In the genomic region with DNA sequence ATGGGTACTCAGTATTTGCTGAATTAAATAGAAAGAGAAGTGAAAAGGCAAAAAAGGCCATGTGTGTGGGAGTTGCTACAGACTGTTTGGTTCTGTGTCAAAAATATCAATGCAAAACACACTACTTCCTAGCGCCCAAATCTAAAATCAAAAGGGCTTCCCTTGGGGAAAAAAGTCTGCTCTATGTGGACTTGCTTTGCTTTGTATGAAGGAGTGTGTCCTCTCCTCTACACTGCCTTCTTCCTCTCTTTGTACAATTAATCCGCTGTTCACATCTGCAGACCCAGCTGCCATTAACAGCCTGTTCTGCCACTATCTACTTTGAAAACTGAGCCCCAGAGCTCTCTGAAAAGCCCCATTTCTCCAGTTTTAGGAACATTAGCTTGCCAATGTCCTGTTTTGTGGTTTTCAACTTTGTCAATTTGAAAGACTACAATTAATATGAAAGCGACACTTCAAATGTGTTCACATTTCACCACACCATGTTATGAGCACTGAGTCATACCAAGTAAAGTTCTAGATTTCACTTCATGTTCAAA, we compare ENCODE assay signal across 8 cellular contexts.
DNase-seq lines count a peak whose midpoint lies in the region; ATAC-seq and TF ChIP-seq lines count a peak whose summit lies in the region.

No MANE protein-coding gene starts in this region.

- no peaks in the 10 kb centered on the region for H3K9me3 Mint-ChIP-seq in activated naive CD8-positive, alpha-beta T cell treated with anti-CD3 and anti-CD28 coated beads for 36 hours
- no peaks in the 10 kb centered on the region for H3K9me3 Mint-ChIP-seq in stimulated activated naive B cell treated with anti-CD40 and anti-IgM and Interleukin-4, amounts not matched to agents 10 μg/mL and 1 μg/mL and 100 μg/mL, for 72 hours
- H3K9me3 Mint-ChIP-seq in activated CD4-positive, alpha-beta memory T cell treated with anti-CD3 and anti-CD28 coated beads, Interleukin-2, amount 10 ng/mL, durations not matched to agents 7 days and 5 days = no peaks in the 10 kb centered on the region

- ATAC-seq in GM19328 (IDR thresholded peaks at IDR 0.05; ENCODE audit: unreplicated experiment) = peak; percentile 88
- ATAC-seq in HG03139 (IDR thresholded peaks at IDR 0.05; ENCODE audit: unreplicated experiment) = peak; percentile 67
- ATAC-seq in stimulated activated naive B cell treated with anti-CD40 and anti-IgM and Interleukin-4, amounts not matched to agents 10 μg/mL and 1 μg/mL and 100 μg/mL, for 72 hours (replicated peaks) = peak; percentile 88 to 92

- H3K36me3 ChIP-seq in MG63 = peaks cover 2% of the 10 kb centered on the region; the same call in 1 of the 2 replicates

- H3K36me3 Mint-ChIP-seq in activated naive CD8-positive, alpha-beta T cell treated with anti-CD3 and anti-CD28 coated beads for 36 hours = no peaks in the 10 kb centered on the region
- no peaks in the 10 kb centered on the region for H3K36me3 Mint-ChIP-seq in stimulated activated naive B cell treated with anti-CD40 and anti-IgM and Interleukin-4, amounts not matched to agents 10 μg/mL and 1 μg/mL and 100 μg/mL, for 72 hours
- H3K36me3 Mint-ChIP-seq in activated CD4-positive, alpha-beta memory T cell treated with anti-CD3 and anti-CD28 coated beads, Interleukin-2, amount 10 ng/mL, durations not matched to agents 7 days and 5 days (ENCODE audit: low read depth) = no peaks in the 10 kb centered on the region

- H3K4me3 ChIP-seq in AG10803 (ENCODE audit: low read length) (no peak overlapping the region), MG63 (no peak overlapping the region)

- H3K9me3 ChIP-seq in MG63 = no peaks in the 10 kb centered on the region

- DNase-seq in AG10803 (ENCODE audit: low read depth) (peak; percentile 22), HCEC 1CT (no peak), MG63 (no peak)
- peak; percentile 12 for DNase-seq in activated naive CD8-positive, alpha-beta T cell treated with anti-CD3 and anti-CD28 coated beads for 36 hours
- DNase-seq in stimulated activated naive B cell treated with anti-CD40 and anti-IgM and Interleukin-4, amounts not matched to agents 10 μg/mL and 1 μg/mL and 100 μg/mL, for 72 hours = peak; percentile 42
- no peak for DNase-seq in activated CD4-positive, alpha-beta memory T cell treated with anti-CD3 and anti-CD28 coated beads, Interleukin-2, amount 10 ng/mL, durations not matched to agents 7 days and 5 days

- H3K4me3 Mint-ChIP-seq in activated naive CD8-positive, alpha-beta T cell treated with anti-CD3 and anti-CD28 coated beads for 36 hours = peak overlapping the region; percentile 0
- peak overlapping the region; percentile 63 to 69 for H3K4me3 Mint-ChIP-seq in stimulated activated naive B cell treated with anti-CD40 and anti-IgM and Interleukin-4, amounts not matched to agents 10 μg/mL and 1 μg/mL and 100 μg/mL, for 72 hours
- no peak overlapping the region for H3K4me3 Mint-ChIP-seq in activated CD4-positive, alpha-beta memory T cell treated with anti-CD3 and anti-CD28 coated beads, Interleukin-2, amount 10 ng/mL, durations not matched to agents 7 days and 5 days

- CTCF ChIA-PET in activated CD4-positive, alpha-beta memory T cell treated with anti-CD3 and anti-CD28 coated beads, Interleukin-2, amount 10 ng/mL, durations not matched to agents 7 days and 5 days (lab: Charles Lee) = no interaction called here

- H3K27me3 Mint-ChIP-seq in activated naive CD8-positive, alpha-beta T cell treated with anti-CD3 and anti-CD28 coated beads for 36 hours = peaks cover 40% of the 10 kb centered on the region
- no peaks in the 10 kb centered on the region for H3K27me3 Mint-ChIP-seq in stimulated activated naive B cell treated with anti-CD40 and anti-IgM and Interleukin-4, amounts not matched to agents 10 μg/mL and 1 μg/mL and 100 μg/mL, for 72 hours
- H3K27me3 Mint-ChIP-seq in activated CD4-positive, alpha-beta memory T cell treated with anti-CD3 and anti-CD28 coated beads, Interleukin-2, amount 10 ng/mL, durations not matched to agents 7 days and 5 days = peaks cover 43% of the 10 kb centered on the region

- no peak for TF ChIP-seq CTCF in AG10803 (conservative IDR thresholded peaks at IDR 0.05; ENCODE audit: low read length)

- peaks cover 25% of the 10 kb centered on the region for H3K4me1 Mint-ChIP-seq in activated naive CD8-positive, alpha-beta T cell treated with anti-CD3 and anti-CD28 coated beads for 36 hours
- peaks cover 24 to 39% of the 10 kb centered on the region in 2 donors for H3K4me1 Mint-ChIP-seq in stimulated activated naive B cell treated with anti-CD40 and anti-IgM and Interleukin-4, amounts not matched to agents 10 μg/mL and 1 μg/mL and 100 μg/mL, for 72 hours
- H3K4me1 Mint-ChIP-seq in activated CD4-positive, alpha-beta memory T cell treated with anti-CD3 and anti-CD28 coated beads, Interleukin-2, amount 10 ng/mL, durations not matched to agents 7 days and 5 days = peaks cover 17% of the 10 kb centered on the region

- H3K27ac Mint-ChIP-seq in activated naive CD8-positive, alpha-beta T cell treated with anti-CD3 and anti-CD28 coated beads for 36 hours = peak overlapping the region; percentile 72
- peak overlapping the region; percentile 85 for H3K27ac Mint-ChIP-seq in stimulated activated naive B cell treated with anti-CD40 and anti-IgM and Interleukin-4, amounts not matched to agents 10 μg/mL and 1 μg/mL and 100 μg/mL, for 72 hours
- H3K27ac Mint-ChIP-seq in activated CD4-positive, alpha-beta memory T cell treated with anti-CD3 and anti-CD28 coated beads, Interleukin-2, amount 10 ng/mL, durations not matched to agents 7 days and 5 days = no peak overlapping the region

- H3K27me3 ChIP-seq in MG63 = no peaks in the 10 kb centered on the region

- POLR2A ChIA-PET in activated CD4-positive, alpha-beta memory T cell treated with anti-CD3 and anti-CD28 coated beads, Interleukin-2, amount 10 ng/mL, durations not matched to agents 7 days and 5 days (lab: Charles Lee) = no interaction called here

Comparison
In these comparisons a context has a peak if more than half of its experiments do, and no peak if none do; other contexts are left out.
1. DNase-seq: peak in AG10803 (single experiment), activated naive CD8-positive, alpha-beta T cell treated with anti-CD3 and anti-CD28 coated beads for 36 hours (single experiment) and stimulated activated naive B cell treated with anti-CD40 and anti-IgM and Interleukin-4, amounts not matched to agents 10 μg/mL and 1 μg/mL and 100 μg/mL, for 72 hours (single experiment); none in HCEC 1CT (single experiment), MG63 (single experiment) and activated CD4-positive, alpha-beta memory T cell treated with anti-CD3 and anti-CD28 coated beads, Interleukin-2, amount 10 ng/mL, durations not matched to agents 7 days and 5 days (single experiment).
2. Peak in every context shown above with its lines, with median percentiles within 50 percentile points of each other: ATAC-seq.